In the genomic region with DNA sequence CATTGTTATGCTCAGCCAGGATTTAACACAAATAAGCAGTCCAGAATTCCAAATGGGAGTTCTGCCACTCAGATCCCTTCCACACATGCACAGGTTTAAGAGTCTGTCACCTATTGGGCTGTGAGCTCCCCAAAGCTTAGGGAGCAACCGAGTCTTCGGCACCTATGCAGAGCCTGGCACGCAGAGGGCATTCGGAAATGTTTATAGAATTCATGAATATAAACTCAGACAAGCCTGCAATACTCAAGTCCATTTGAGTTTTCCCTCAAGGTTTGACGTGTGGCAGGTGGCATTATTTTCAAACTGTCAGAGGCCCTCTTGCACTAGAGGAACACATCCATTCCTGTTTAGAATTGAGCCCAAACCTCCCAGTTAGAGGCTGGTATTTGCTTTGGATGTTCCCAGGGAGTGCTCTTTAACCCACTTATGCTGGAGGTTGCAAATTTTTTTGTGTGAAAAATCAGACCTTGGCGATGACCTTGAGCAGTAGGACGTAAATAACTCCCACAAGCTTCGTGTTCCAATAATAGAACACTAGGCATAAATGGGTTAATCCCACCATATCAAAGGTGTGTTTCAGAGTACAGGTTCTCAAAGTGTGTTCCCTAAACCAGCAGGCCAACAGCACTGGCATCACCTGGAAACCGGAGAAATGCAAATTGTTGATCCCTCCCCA, we compare ENCODE assay signal across 31 cellular contexts.
"Had no signal": no experiment of that assay in that cellular context is flagged by ENCODE, and none has a peak within 500 bp of the region (broad histone marks: within the 10 kb centered on the region; RNA-seq: fewer than 3 reads in every experiment).

No MANE protein-coding gene starts in this region.

- FAIRE-seq: astrocyte, bronchial epithelial cell, colon, endometrium, endothelial cell of umbilical vein, frontal cortex had no signal

- H3K27me3 Mint-ChIP-seq: activated CD4-positive, alpha-beta memory T cell treated with anti-CD3 and anti-CD28 coated beads, Interleukin-2, amount 10 ng/mL, durations not matched to agents 7 days and 5 days; activated CD4-positive, alpha-beta T cell treated with anti-CD3 and anti-CD28 coated beads, Interleukin-2, amount 10 ng/mL, durations not matched to agents 7 days and 5 days; activated naive CD8-positive, alpha-beta T cell; activated T-cell treated with anti-CD3 and anti-CD28 coated beads, Interleukin-2, amount 50 U/mL, for 24 hours; effector memory CD8-positive, alpha-beta T cell had no signal

- H3K4me3 Mint-ChIP-seq: activated CD4-positive, alpha-beta memory T cell treated with anti-CD3 and anti-CD28 coated beads, Interleukin-2, amount 10 ng/mL, durations not matched to agents 7 days and 5 days; activated CD4-positive, alpha-beta T cell treated with anti-CD3 and anti-CD28 coated beads, Interleukin-2, amount 10 ng/mL, durations not matched to agents 7 days and 5 days; activated naive CD8-positive, alpha-beta T cell; activated T-cell treated with anti-CD3 and anti-CD28 coated beads, Interleukin-2, amount 50 U/mL, for 24 hours; activated T-cell treated with anti-CD3 and anti-CD28 coated beads, Interleukin-2, amount 50 U/mL, for 72 hours; effector memory CD8-positive, alpha-beta T cell had no signal

- ATAC-seq: activated T-cell treated with anti-CD3 and anti-CD28 coated beads, Interleukin-2, amount 50 U/mL, for 72 hours; effector memory CD8-positive, alpha-beta T cell had no signal

- DNase-seq: activated CD4-positive, alpha-beta memory T cell treated with anti-CD3 and anti-CD28 coated beads, Interleukin-2, amount 10 ng/mL, durations not matched to agents 7 days and 5 days; activated CD4-positive, alpha-beta T cell treated with anti-CD3 and anti-CD28 coated beads for 1 hour; activated CD4-positive, alpha-beta T cell treated with anti-CD3 and anti-CD28 coated beads for 4 hours; activated CD4-positive, alpha-beta T cell treated with anti-CD3 and anti-CD28 coated beads, Interleukin-2, amount 10 ng/mL, durations not matched to agents 7 days and 5 days; activated CD4-positive, alpha-beta T cell treated with anti-CD3 and anti-CD28 coated beads, Interleukin-2, amount 50 U/mL, for 4 hours; activated CD8-positive, alpha-beta memory T cell treated with anti-CD3 and anti-CD28 coated beads, Interleukin-2, amount 50 U/mL, for 48 hours; activated gamma-delta T cell treated with Interleukin-2 at 50 U/mL for 16 hours; activated naive CD4-positive, alpha-beta T cell treated with anti-CD3 and anti-CD28 coated beads, Interleukin-2, amount 50 U/mL, for 16 hours; activated naive CD4-positive, alpha-beta T cell treated with Interleukin-2 at 50 U/mL for 16 hours; activated T-cell treated with anti-CD3 and anti-CD28 coated beads for 4 hours; activated T-cell treated with anti-CD3 and anti-CD28 coated beads, Interleukin-2, amount 50 U/mL, for 24 hours; activated T-cell treated with anti-CD3 and anti-CD28 coated beads, Interleukin-2, amount 50 U/mL, for 72 hours; amniotic stem cell; anterior cingulate cortex; brain microvascular endothelial cell; caudate nucleus; cortex of kidney; dermis blood vessel endothelial cell; effector CD4-positive, alpha-beta T cell; effector memory CD8-positive, alpha-beta T cell; foreskin fibroblast; T-helper 1 cell; T-helper 2 cell had no signal

- H3K27ac Mint-ChIP-seq: activated CD4-positive, alpha-beta memory T cell treated with anti-CD3 and anti-CD28 coated beads, Interleukin-2, amount 10 ng/mL, durations not matched to agents 7 days and 5 days; activated CD4-positive, alpha-beta T cell treated with anti-CD3 and anti-CD28 coated beads, Interleukin-2, amount 10 ng/mL, durations not matched to agents 7 days and 5 days; activated naive CD8-positive, alpha-beta T cell; activated T-cell treated with anti-CD3 and anti-CD28 coated beads, Interleukin-2, amount 50 U/mL, for 24 hours; effector memory CD8-positive, alpha-beta T cell had no signal

- H3K9me3 Mint-ChIP-seq: activated CD4-positive, alpha-beta memory T cell treated with anti-CD3 and anti-CD28 coated beads, Interleukin-2, amount 10 ng/mL, durations not matched to agents 7 days and 5 days; activated CD4-positive, alpha-beta T cell treated with anti-CD3 and anti-CD28 coated beads, Interleukin-2, amount 10 ng/mL, durations not matched to agents 7 days and 5 days; activated T-cell treated with anti-CD3 and anti-CD28 coated beads, Interleukin-2, amount 50 U/mL, for 24 hours; activated T-cell treated with anti-CD3 and anti-CD28 coated beads, Interleukin-2, amount 50 U/mL, for 72 hours; effector memory CD8-positive, alpha-beta T cell had no signal

- H3K27me3 ChIP-seq: brain microvascular endothelial cell had no signal

- H3K27ac ChIP-seq: brain microvascular endothelial cell, epithelial cell of prostate had no signal
